In genomic region chr10:35470967-35471366, GRCh38 we compare ENCODE assay signal across 17 cellular contexts.
DNase-seq lines count a peak whose midpoint lies in the region; ATAC-seq and TF ChIP-seq lines count a peak whose summit lies in the region.
"Had no signal": no experiment of that assay in that cellular context is flagged by ENCODE, and none has a peak within 500 bp of the region (broad histone marks: within the 10 kb centered on the region; RNA-seq: fewer than 3 reads in every experiment).

No MANE protein-coding gene starts in this region.

- ATAC-seq in GM23338 = no peak
- ATAC-seq in naive thymus-derived CD8-positive, alpha-beta T cell = no peak
- ATAC-seq in GM18519 (IDR thresholded peaks at IDR 0.05; ENCODE audit: low FRiP score, unreplicated experiment) = no peak
- ATAC-seq: Panc1 had no signal

- no peak overlapping the region for H3K4me3 ChIP-seq in BLaER1 treated with 17β-estradiol and CSF1 and Interleukin-3, amounts not matched to agents 10 nM and 100 nM
- no peak overlapping the region for H3K4me3 ChIP-seq in GM23338

- peaks cover 8% of the 10 kb centered on the region for H3K27me3 Mint-ChIP-seq in GM23338 (ENCODE audit: insufficient read depth, low read depth, poor library complexity)
- no peaks in the 10 kb centered on the region for H3K27me3 Mint-ChIP-seq in naive thymus-derived CD8-positive, alpha-beta T cell
- no peaks in the 10 kb centered on the region for H3K27me3 Mint-ChIP-seq in activated naive CD8-positive, alpha-beta T cell treated with anti-CD3 and anti-CD28 coated beads for 36 hours
- H3K27me3 Mint-ChIP-seq in activated T-cell treated with anti-CD3 and anti-CD28 coated beads, Interleukin-2, amount 50 U/mL, for 24 hours = no peaks in the 10 kb centered on the region
- H3K27me3 Mint-ChIP-seq: CD8-positive, alpha-beta memory T cell had no signal

- no peaks in the 10 kb centered on the region for H3K27me3 ChIP-seq in BLaER1 treated with 17β-estradiol and CSF1 and Interleukin-3, amounts not matched to agents 10 nM and 100 nM
- no peaks in the 10 kb centered on the region for H3K27me3 ChIP-seq in GM23338 (ENCODE audit: insufficient read depth)

- H3K79me2 ChIP-seq in GM23338 (replicated peaks; ENCODE audit: insufficient read depth) = peaks cover 59% of the 10 kb centered on the region

- H3K36me3 Mint-ChIP-seq in GM23338 (ENCODE audit: low read depth) = peaks cover 4% of the 10 kb centered on the region; the same call in 2 of the 3 replicates
- H3K36me3 Mint-ChIP-seq in naive thymus-derived CD8-positive, alpha-beta T cell = peaks cover 4 to 5% (median 5%) of the 10 kb centered on the region in 3 donors
- peaks cover 2% of the 10 kb centered on the region for H3K36me3 Mint-ChIP-seq in activated naive CD8-positive, alpha-beta T cell treated with anti-CD3 and anti-CD28 coated beads for 36 hours
- peaks cover 9% of the 10 kb centered on the region for H3K36me3 Mint-ChIP-seq in activated T-cell treated with anti-CD3 and anti-CD28 coated beads, Interleukin-2, amount 50 U/mL, for 24 hours (ENCODE audit: low read depth)

- H3K9me2 ChIP-seq in GM23338 (ENCODE audit: insufficient read depth) = no peaks in the 10 kb centered on the region

- peaks cover 13 to 72% (median 54%) of the 10 kb centered on the region in 11 experiments; a peak in 20 of 22 replicates for H4K20me1 ChIP-seq in BLaER1 treated with 17β-estradiol and CSF1 and Interleukin-3, amounts not matched to agents 10 nM and 100 nM
- H4K20me1 ChIP-seq in GM23338 (replicated peaks; ENCODE audit: insufficient read depth) = peaks cover 14% of the 10 kb centered on the region; the same call in 1 of the 2 replicates

- H3K27ac ChIP-seq in BLaER1 treated with 17β-estradiol and CSF1 and Interleukin-3, amounts not matched to agents 10 nM and 100 nM = no peak overlapping the region
- H3K27ac ChIP-seq in GM23338 (ENCODE audit: low read depth) (peak overlapping the region; percentile 37), caudate nucleus (ENCODE audit: low read depth, low read length) (peak overlapping the region; percentile 42)
- H3K27ac ChIP-seq: HL-60 had no signal

- H3F3A ChIP-seq in GM23338 (replicated peaks; ENCODE audit: low read depth) = no peaks in the 10 kb centered on the region

- peaks cover 7% of the 10 kb centered on the region for H3K9me3 Mint-ChIP-seq in GM23338
- H3K9me3 Mint-ChIP-seq in naive thymus-derived CD8-positive, alpha-beta T cell = no peaks in the 10 kb centered on the region
- H3K9me3 Mint-ChIP-seq in activated naive CD8-positive, alpha-beta T cell treated with anti-CD3 and anti-CD28 coated beads for 36 hours = no peaks in the 10 kb centered on the region
- H3K9me3 Mint-ChIP-seq in activated T-cell treated with anti-CD3 and anti-CD28 coated beads, Interleukin-2, amount 50 U/mL, for 24 hours = no peaks in the 10 kb centered on the region

- DNase-seq in GM23338 (ENCODE audit: low spot score) (no peak), caudate nucleus (lab: John Stamatoyannopoulos, UW) (no peak)
- DNase-seq in naive thymus-derived CD8-positive, alpha-beta T cell = no peak
- no peak for DNase-seq in activated naive CD8-positive, alpha-beta T cell treated with anti-CD3 and anti-CD28 coated beads for 36 hours
- DNase-seq in activated T-cell treated with anti-CD3 and anti-CD28 coated beads, Interleukin-2, amount 50 U/mL, for 24 hours = no peak
- DNase-seq: CD8-positive, alpha-beta memory T cell; DND-41; GDM1; KG1; NCI-H1092; NCI-H1694 treated with DMSO at 0.1 percent for 48 hours; NCI-H446 treated with DMSO at 0.1 percent for 48 hours; SHP77 had no signal

- TF ChIP-seq CTCF in GM23338 (conservative IDR thresholded peaks at IDR 0.05; ENCODE audit: low read depth in 2 of 2) = no peak

- peaks cover 26 to 42% (median 29%) of the 10 kb centered on the region in 10 experiments for H3K4me1 ChIP-seq in BLaER1 treated with 17β-estradiol and CSF1 and Interleukin-3, amounts not matched to agents 10 nM and 100 nM
- H3K4me1 ChIP-seq in GM23338 (ENCODE audit: insufficient read depth) = peaks cover 45% of the 10 kb centered on the region

- H3K4me1 Mint-ChIP-seq in GM23338 = peaks cover 53% of the 10 kb centered on the region
- peaks cover 19 to 48% (median 36%) of the 10 kb centered on the region in 4 donors for H3K4me1 Mint-ChIP-seq in naive thymus-derived CD8-positive, alpha-beta T cell
- peaks cover 32% of the 10 kb centered on the region for H3K4me1 Mint-ChIP-seq in activated naive CD8-positive, alpha-beta T cell treated with anti-CD3 and anti-CD28 coated beads for 36 hours
- H3K4me1 Mint-ChIP-seq in activated T-cell treated with anti-CD3 and anti-CD28 coated beads, Interleukin-2, amount 50 U/mL, for 24 hours (ENCODE audit: low read depth) = peaks cover 44% of the 10 kb centered on the region

- peak overlapping the region in 6 of 11 experiments; percentile 10 to 31 (median 19); a peak in 2 of 22 replicates for H3K4me2 ChIP-seq in BLaER1 treated with 17β-estradiol and CSF1 and Interleukin-3, amounts not matched to agents 10 nM and 100 nM
- peak overlapping the region; percentile 25; the same call in 1 of the 2 replicates for H3K4me2 ChIP-seq in GM23338

- H3K4me3 Mint-ChIP-seq in GM23338 = no peak overlapping the region
- peak overlapping the region in 4 of 10 donors; percentile 6 to 20 (median 12) for H3K4me3 Mint-ChIP-seq in naive thymus-derived CD8-positive, alpha-beta T cell
- no peak overlapping the region for H3K4me3 Mint-ChIP-seq in activated naive CD8-positive, alpha-beta T cell treated with anti-CD3 and anti-CD28 coated beads for 36 hours
- no peak overlapping the region for H3K4me3 Mint-ChIP-seq in activated T-cell treated with anti-CD3 and anti-CD28 coated beads, Interleukin-2, amount 50 U/mL, for 24 hours
- H3K4me3 Mint-ChIP-seq: CD8-positive, alpha-beta memory T cell had no signal

- H3K36me3 ChIP-seq in BLaER1 treated with 17β-estradiol and CSF1 and Interleukin-3, amounts not matched to agents 10 nM and 100 nM = peaks cover 7 to 21% (median 11%) of the 10 kb centered on the region in 11 experiments; a peak in 15 of 22 replicates
- no peaks in the 10 kb centered on the region for H3K36me3 ChIP-seq in GM23338 (ENCODE audit: insufficient read depth)

- H2AFZ ChIP-seq in GM23338 = no peak overlapping the region

- no peak overlapping the region for H3K9ac ChIP-seq in BLaER1 treated with 17β-estradiol and CSF1 and Interleukin-3, amounts not matched to agents 10 nM and 100 nM

- peaks cover 0 to 32% (median 22%) of the 10 kb centered on the region in 11 experiments; a peak in 19 of 22 replicates for H3K9me3 ChIP-seq in BLaER1 treated with 17β-estradiol and CSF1 and Interleukin-3, amounts not matched to agents 10 nM and 100 nM (replicated peaks in 1 of 11)

- POLR2A ChIA-PET in naive thymus-derived CD8-positive, alpha-beta T cell (lab: Charles Lee) = no interaction called here

- no peak overlapping the region for H3K27ac Mint-ChIP-seq in GM23338
- H3K27ac Mint-ChIP-seq in naive thymus-derived CD8-positive, alpha-beta T cell = peak overlapping the region in 6 of 10 donors; percentile 1 to 92 (median 45)
- H3K27ac Mint-ChIP-seq in activated naive CD8-positive, alpha-beta T cell treated with anti-CD3 and anti-CD28 coated beads for 36 hours = no peak overlapping the region
- no peak overlapping the region for H3K27ac Mint-ChIP-seq in activated T-cell treated with anti-CD3 and anti-CD28 coated beads, Interleukin-2, amount 50 U/mL, for 24 hours

TF ChIP-seq in GM23338, 12 proteins besides CTCF, POLR2A, EP300 and RAD21 (continues in another document):
- TF ChIP-seq EZH2phosphoT487 (IDR thresholded peaks at IDR 0.05; ENCODE audit: unreplicated experiment) (no peak), STAT1 (IDR thresholded peaks at IDR 0.05; ENCODE audit: unreplicated experiment) (no peak), ETS1 (IDR thresholded peaks at IDR 0.05) (no peak), JUNB (IDR thresholded peaks at IDR 0.05; ENCODE audit: unreplicated experiment) (no peak)
- TF ChIP-seq, protein P1, sequence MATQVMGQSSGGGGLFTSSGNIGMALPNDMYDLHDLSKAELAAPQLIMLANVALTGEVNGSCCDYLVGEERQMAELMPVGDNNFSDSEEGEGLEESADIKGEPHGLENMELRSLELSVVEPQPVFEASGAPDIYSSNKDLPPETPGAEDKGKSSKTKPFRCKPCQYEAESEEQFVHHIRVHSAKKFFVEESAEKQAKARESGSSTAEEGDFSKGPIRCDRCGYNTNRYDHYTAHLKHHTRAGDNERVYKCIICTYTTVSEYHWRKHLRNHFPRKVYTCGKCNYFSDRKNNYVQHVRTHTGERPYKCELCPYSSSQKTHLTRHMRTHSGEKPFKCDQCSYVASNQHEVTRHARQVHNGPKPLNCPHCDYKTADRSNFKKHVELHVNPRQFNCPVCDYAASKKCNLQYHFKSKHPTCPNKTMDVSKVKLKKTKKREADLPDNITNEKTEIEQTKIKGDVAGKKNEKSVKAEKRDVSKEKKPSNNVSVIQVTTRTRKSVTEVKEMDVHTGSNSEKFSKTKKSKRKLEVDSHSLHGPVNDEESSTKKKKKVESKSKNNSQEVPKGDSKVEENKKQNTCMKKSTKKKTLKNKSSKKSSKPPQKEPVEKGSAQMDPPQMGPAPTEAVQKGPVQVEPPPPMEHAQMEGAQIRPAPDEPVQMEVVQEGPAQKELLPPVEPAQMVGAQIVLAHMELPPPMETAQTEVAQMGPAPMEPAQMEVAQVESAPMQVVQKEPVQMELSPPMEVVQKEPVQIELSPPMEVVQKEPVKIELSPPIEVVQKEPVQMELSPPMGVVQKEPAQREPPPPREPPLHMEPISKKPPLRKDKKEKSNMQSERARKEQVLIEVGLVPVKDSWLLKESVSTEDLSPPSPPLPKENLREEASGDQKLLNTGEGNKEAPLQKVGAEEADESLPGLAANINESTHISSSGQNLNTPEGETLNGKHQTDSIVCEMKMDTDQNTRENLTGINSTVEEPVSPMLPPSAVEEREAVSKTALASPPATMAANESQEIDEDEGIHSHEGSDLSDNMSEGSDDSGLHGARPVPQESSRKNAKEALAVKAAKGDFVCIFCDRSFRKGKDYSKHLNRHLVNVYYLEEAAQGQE (IDR thresholded peaks at IDR 0.05; ENCODE audit: unreplicated experiment) = no peak

Comparison
In these comparisons a context has a peak if more than half of its experiments do, and no peak if none do; other contexts are left out.
1. H3K27ac ChIP-seq: peak in GM23338 (single experiment) and caudate nucleus (single experiment); none in BLaER1 treated with 17β-estradiol and CSF1 and Interleukin-3, amounts not matched to agents 10 nM and 100 nM (0 of 11).
2. H3K27ac Mint-ChIP-seq: peak in naive thymus-derived CD8-positive, alpha-beta T cell (6 of 10); none in GM23338 (single experiment), activated naive CD8-positive, alpha-beta T cell treated with anti-CD3 and anti-CD28 coated beads for 36 hours (single experiment) and activated T-cell treated with anti-CD3 and anti-CD28 coated beads, Interleukin-2, amount 50 U/mL, for 24 hours (single experiment).